ENCODE assay signal across 14 cellular contexts in genomic region chr19:14782978-14783545, GRCh38. TPM values are rescaled to one million over a fixed set of nuclear protein-coding genes. Genes with fewer than 3 reads are reported as not detected.
"Had no signal": no experiment of that assay in that cellular context is flagged by ENCODE, and none has a peak within 500 bp of the region (broad histone marks: within the 10 kb centered on the region; RNA-seq: fewer than 3 reads in every experiment).

No MANE protein-coding gene starts in this region.

- H3K27ac ChIP-seq: hepatocyte, tibial artery, VCaP had no signal

- H3K9me3 ChIP-seq: body of pancreas had no signal

- H3K4me3 ChIP-seq: body of pancreas, hepatocyte, tibial artery had no signal

- H3K27me3 ChIP-seq: body of pancreas, hepatocyte had no signal

- ATAC-seq: body of pancreas had no signal

- H3K4me1 ChIP-seq: body of pancreas had no signal

- H3K36me3 ChIP-seq: tibial artery had no signal

- DNase-seq: activated CD4-positive, alpha-beta memory T cell treated with anti-CD3 and anti-CD28 coated beads, Interleukin-2, amount 10 ng/mL, durations not matched to agents 7 days and 5 days; cortex of kidney; left ventricle myocardium superior; retina; stimulated activated CD4-positive, alpha-beta T cell treated with anti-CD3 and anti-CD28 coated beads, Interleukin-15, amount 100 ng/mL, for 24 hours; stimulated activated CD4-positive, alpha-beta T cell treated with anti-CD3 and anti-CD28 coated beads, Interleukin-4, amount 100 ng/mL, for 24 hours; T1000 had no signal

RNA-seq across cellular contexts. Expression of gene ADGRE2, which starts 4.7 kb away (rescaled TPM):
- total RNA-seq: mesothelial cell of epicardium had no signal

RNA-seq across cellular contexts. Expression of gene OR7A5, which starts 51.9 kb away (rescaled TPM):
- total RNA-seq: activated CD4-positive, alpha-beta memory T cell treated with anti-CD3 and anti-CD28 coated beads, Interleukin-2, amount 10 ng/mL, durations not matched to agents 7 days and 5 days; activated T-helper 2 cell treated with anti-CD3 and anti-CD28 coated beads, Interferon-gamma antibody, Interleukin-2, Interleukin-4, amounts not matched to agents 10 μg/mL and 5 μg/mL and 100 μg/mL, durations not matched to agents 14 hours and 24 hours and 36 hours; body of pancreas; hepatocyte; kidney epithelial cell; left ventricle myocardium superior; mesothelial cell of epicardium had no signal

RNA-seq across cellular contexts. Expression of gene OR7C1, which starts 51.9 kb away (rescaled TPM):
- total RNA-seq: activated CD4-positive, alpha-beta memory T cell treated with anti-CD3 and anti-CD28 coated beads, Interleukin-2, amount 10 ng/mL, durations not matched to agents 7 days and 5 days; activated T-helper 2 cell treated with anti-CD3 and anti-CD28 coated beads, Interferon-gamma antibody, Interleukin-2, Interleukin-4, amounts not matched to agents 10 μg/mL and 5 μg/mL and 100 μg/mL, durations not matched to agents 14 hours and 24 hours and 36 hours; body of pancreas; kidney epithelial cell; left ventricle myocardium superior; mesothelial cell of epicardium had no signal
